Comparison of ENCODE assay signal across 26 cellular contexts in genomic region chr10:96311180-96311697, GRCh38. TPM values are rescaled to one million over a fixed set of nuclear protein-coding genes. Genes with fewer than 3 reads are reported as not detected.
DNase-seq lines count a peak whose midpoint lies in the region; ATAC-seq and TF ChIP-seq lines count a peak whose summit lies in the region.
"Had no signal": no experiment of that assay in that cellular context is flagged by ENCODE, and none has a peak within 500 bp of the region (broad histone marks: within the 10 kb centered on the region; RNA-seq: fewer than 3 reads in every experiment).

No MANE protein-coding gene starts in this region.

- intact Hi-C loops in Right ventricle myocardium superior (cut with DNase I) (no loop called here), left cardiac atrium (cut with DNase I) (no loop called here), head of caudate nucleus (cut with DNase I) (no loop called here), gastrocnemius medialis (cut with DNase I; ENCODE audit: low total_unique reads) (no loop called here)

- H3K27ac ChIP-seq in HUES64 (ENCODE audit: low read depth, low read length) = peak overlapping the region; percentile 94; the same call in 1 of the 2 replicates
- H3K27ac ChIP-seq in endodermal cell (ENCODE audit: low read depth, low read length) = peak overlapping the region; percentile 22
- H3K27ac ChIP-seq in gastrocnemius medialis = no peak overlapping the region
- H3K27ac ChIP-seq: HL-60 had no signal

- H3K36me3 Mint-ChIP-seq in endodermal cell (ENCODE audit: low read depth) = no peaks in the 10 kb centered on the region
- H3K36me3 Mint-ChIP-seq: CD4-positive, CD25-positive, alpha-beta regulatory T cell had no signal

- H3K9me3 Mint-ChIP-seq in endodermal cell = no peaks in the 10 kb centered on the region

- H3K9ac ChIP-seq in HUES64 (ENCODE audit: low read depth, low read length) (no peak overlapping the region), endodermal cell (ENCODE audit: extremely low read depth, low read length, poor library complexity, severe bottlenecking) (no peak overlapping the region)

- no peak overlapping the region for H3K27ac Mint-ChIP-seq in endodermal cell

- no peak for TF ChIP-seq CTCF in endodermal cell (conservative IDR thresholded peaks at IDR 0.05)
- TF ChIP-seq CTCF in gastrocnemius medialis (IDR thresholded peaks at IDR 0.05 in 4 of 5, conservative IDR thresholded peaks at IDR 0.05 in 1 of 5) = no peak

- TF ChIP-seq POLR2A in gastrocnemius medialis (IDR thresholded peaks at IDR 0.05) = no peak

- DNase-seq in Right ventricle myocardium superior = no peak
- no peak for DNase-seq in left cardiac atrium
- DNase-seq in endodermal cell = no peak
- DNase-seq in head of caudate nucleus = no peak
- no peak for DNase-seq in effector CD4-positive, alpha-beta T cell
- DNase-seq in gastrocnemius medialis = no peak
- DNase-seq in NCI-H345 treated with DMSO at 0.1 percent for 48 hours (lab: John Stamatoyannopoulos, UW; ENCODE audit: unreplicated experiment) = no peak
- DNase-seq: 8988T; CD4-positive, CD25-positive, alpha-beta regulatory T cell; COR-L47; DMS 273 treated with DMSO at 0.1 percent for 48 hours; H7; NCI-H1105 treated with DMSO at 0.1 percent for 48 hours; NCI-H1694; NCI-H2081 treated with DMSO at 0.1 percent for 48 hours; NCI-H510A treated with DMSO at 0.1 percent for 48 hours; NCI-H774; OCI-M1; SHP77 treated with DMSO at 0.1 percent for 48 hours had no signal

- peaks cover 52% of the 10 kb centered on the region for H3K4me1 ChIP-seq in HUES64 (ENCODE audit: insufficient read depth, low read length)
- peaks cover 18% of the 10 kb centered on the region for H3K4me1 ChIP-seq in endodermal cell (ENCODE audit: control insufficient read depth, insufficient read depth, low read length)
- no peaks in the 10 kb centered on the region for H3K4me1 ChIP-seq in gastrocnemius medialis

- H3K4me3 ChIP-seq in HUES64 (ENCODE audit: low read length) = no peak overlapping the region
- H3K4me3 ChIP-seq in endodermal cell (ENCODE audit: low read length) = no peak overlapping the region
- no peak overlapping the region for H3K4me3 ChIP-seq in gastrocnemius medialis
- H3K4me3 ChIP-seq: GM12878 had no signal

- H3K4me1 Mint-ChIP-seq in endodermal cell = peaks cover 35% of the 10 kb centered on the region

- WGBS in HUES64 = no CpG with 5 or more reads among the region's 2 CpGs
- WGBS in endodermal cell (ENCODE audit: insufficient coverage in 1 of 2, insufficient read length in 1 of 2), 2 experiments = 50% methylated on average over 1 of the region's 2 CpGs; no CpG with 5 or more reads in 1 of the 2 experiments

- ATAC-seq in Right ventricle myocardium superior (ENCODE audit: poor library complexity) = peak; percentile 52
- ATAC-seq in left cardiac atrium = no peak
- ATAC-seq in gastrocnemius medialis = no peak
- ATAC-seq: GM12878, SK-N-SH treated with all-trans-retinoic acid at 6 μM for 48 hours had no signal

- no peak overlapping the region for H3K4me3 Mint-ChIP-seq in endodermal cell
- H3K4me3 Mint-ChIP-seq: CD4-positive, CD25-positive, alpha-beta regulatory T cell had no signal

- in situ Hi-C loops in gastrocnemius medialis (cut with MboI; ENCODE audit: low sequenced_read_pairs in 4 of 4) = no loop called here

- H3K27me3 ChIP-seq in HUES64 (ENCODE audit: insufficient read depth, low read length) (no peaks in the 10 kb centered on the region), endodermal cell (ENCODE audit: control insufficient read depth, insufficient read depth, low read length, poor library complexity, severe bottlenecking) (no peaks in the 10 kb centered on the region), gastrocnemius medialis (no peaks in the 10 kb centered on the region)

- H3K9me3 ChIP-seq in HUES64 (ENCODE audit: insufficient read depth, low read depth, low read length) (no peaks in the 10 kb centered on the region), endodermal cell (ENCODE audit: control insufficient read depth, low read length) (no peaks in the 10 kb centered on the region), gastrocnemius medialis (no peaks in the 10 kb centered on the region)

- no peaks in the 10 kb centered on the region for H3K36me3 ChIP-seq in HUES64 (ENCODE audit: insufficient read depth, low read length)
- no peaks in the 10 kb centered on the region for H3K36me3 ChIP-seq in endodermal cell (ENCODE audit: control insufficient read depth, insufficient read depth, low read length)
- no peaks in the 10 kb centered on the region for H3K36me3 ChIP-seq in gastrocnemius medialis

- H3K27me3 Mint-ChIP-seq in endodermal cell (ENCODE audit: insufficient read depth) = no peaks in the 10 kb centered on the region

RNA-seq across cellular contexts. Expression of gene DNTT, which starts 7.0 kb away (rescaled TPM):
- not detected for total RNA-seq in Right ventricle myocardium superior
- not detected for total RNA-seq in left cardiac atrium
- not detected for polyA plus RNA-seq in HUES64 (2013, experiment 1 of 2)
- polyA plus RNA-seq in HUES64 (2013, experiment 2 of 2) = not detected
- total RNA-seq in endodermal cell = not detected
- not detected for polyA plus RNA-seq in endodermal cell (2013, experiment 1 of 2)
- not detected for polyA plus RNA-seq in endodermal cell (2013, experiment 2 of 2)
- total RNA-seq in gastrocnemius medialis = not detected
- total RNA-seq: CD4-positive, CD25-positive, alpha-beta regulatory T cell; H7; HT1080; RPMI7951 had no signal
- polyA plus RNA-seq: AG04450 had no signal

RNA-seq across cellular contexts. Expression of gene BLNK, which starts 39.9 kb away (rescaled TPM):
- total RNA-seq in Right ventricle myocardium superior (0.73 TPM), left cardiac atrium (1 to 10 TPM; 1.2 to 3.4 TPM), endodermal cell (not detected), gastrocnemius medialis (under 1 TPM in 2 of 4 donors, not detected in 2; 0.24 to 0.29 TPM)
- not detected for polyA plus RNA-seq in HUES64 (2013, experiment 1 of 2)
- not detected for polyA plus RNA-seq in HUES64 (2013, experiment 2 of 2)
- not detected for polyA plus RNA-seq in endodermal cell (2013, experiment 1 of 2)
- not detected for polyA plus RNA-seq in endodermal cell (2013, experiment 2 of 2)
- total RNA-seq: H7, HT1080, RPMI7951 had no signal
- polyA plus RNA-seq: AG04450 had no signal

RNA-seq across cellular contexts. Expression of gene OPALIN, which starts 47.6 kb away (rescaled TPM):
- total RNA-seq in Right ventricle myocardium superior = not detected
- total RNA-seq in left cardiac atrium = not detected
- 0.10 TPM for polyA plus RNA-seq in HUES64 (2013, experiment 1 of 2)
- 0.06 TPM for polyA plus RNA-seq in HUES64 (2013, experiment 2 of 2)
- not detected for total RNA-seq in endodermal cell
- not detected for polyA plus RNA-seq in endodermal cell (2013, experiment 1 of 2)
- not detected for polyA plus RNA-seq in endodermal cell (2013, experiment 2 of 2)
- not detected for total RNA-seq in gastrocnemius medialis
- total RNA-seq: CD4-positive, CD25-positive, alpha-beta regulatory T cell; GM12878; H7; HT1080; RPMI7951 had no signal
- polyA plus RNA-seq: AG04450; CD4-positive, CD25-positive, alpha-beta regulatory T cell; GM12878 had no signal

Comparison
In these comparisons a context has a peak if more than half of its experiments do, and no peak if none do; other contexts are left out.
1. H3K27ac ChIP-seq: peak in HUES64 (single experiment) and endodermal cell (single experiment); none in gastrocnemius medialis (0 of 4).